In the genomic region with DNA sequence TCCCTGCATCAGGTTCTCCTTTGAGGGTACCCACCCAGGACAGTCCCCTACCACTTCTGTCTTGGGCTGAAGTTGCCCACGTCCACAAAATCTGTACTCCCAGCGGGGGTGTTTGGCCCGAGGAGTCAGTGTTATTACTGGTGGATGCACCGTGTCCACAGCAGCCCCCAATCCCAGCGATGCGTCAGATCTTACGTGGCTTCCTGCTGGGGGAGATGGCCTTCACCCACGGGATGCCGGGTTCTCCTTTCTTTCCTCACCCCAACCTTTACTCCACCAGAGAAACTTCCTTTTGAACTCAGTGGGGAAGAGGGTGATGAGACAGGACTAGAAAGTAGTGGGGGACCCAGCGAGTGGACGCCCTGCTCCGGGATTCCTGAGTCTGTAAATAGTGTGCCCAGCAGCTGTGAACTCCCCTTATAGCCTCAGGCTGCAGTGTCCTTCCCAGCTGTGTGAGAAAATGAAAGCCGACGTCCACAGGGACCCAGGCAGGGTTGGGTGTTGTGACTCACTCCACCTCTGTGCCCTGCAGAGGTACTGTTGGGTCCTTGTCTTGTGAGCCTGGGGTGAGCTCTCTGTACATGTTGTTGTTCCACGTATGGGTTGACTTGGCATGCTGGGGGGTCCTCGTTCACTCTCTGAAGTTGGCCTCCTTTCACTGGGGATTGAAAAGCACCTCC, we compare ENCODE assay signal across 21 cellular contexts. TPM values are rescaled to one million over a fixed set of nuclear protein-coding genes. Genes with fewer than 3 reads are reported as not detected.
DNase-seq lines count a peak whose midpoint lies in the region; ATAC-seq, FAIRE-seq and TF ChIP-seq lines count a peak whose summit lies in the region.
"Had no signal": no experiment of that assay in that cellular context is flagged by ENCODE, and none has a peak within 500 bp of the region (broad histone marks: within the 10 kb centered on the region; RNA-seq: fewer than 3 reads in every experiment).

No MANE protein-coding gene starts in this region.

- CTCF ChIA-PET in HEK293T (lab: Yijun Ruan, JAX): interaction anchor here (0.9 to 3.0 kb wide), 5 partner anchors 10 to 228 kb away, joined by 3 to 10 read pairs (median 4); no protein-coding TSS in a partner anchor

- POLR2A ChIA-PET in HEK293T (lab: Yijun Ruan, JAX): no interaction called here

- no peak for TF ChIP-seq CTCF in type B pancreatic cell (conservative IDR thresholded peaks at IDR 0.05)

- H3K9me3 Mint-ChIP-seq in type B pancreatic cell: no peaks in the 10 kb centered on the region
- H3K9me3 Mint-ChIP-seq: CD4-positive, CD25-positive, alpha-beta regulatory T cell had no signal

- peak; percentile 5 for DNase-seq in HEK293T (ENCODE audit: extremely low spot score)
- DNase-seq in brain pericyte (ENCODE audit: low read depth, low spot score): peak; percentile 97
- peak; percentile 89 for DNase-seq in smooth muscle cell of the brain vasculature (ENCODE audit: low read depth, low spot score)
- DNase-seq in GM19239 (ENCODE audit: insufficient read length, low spot score): no peak
- DNase-seq in activated effector memory CD4-positive, alpha-beta T cell treated with anti-CD3 and anti-CD28 coated beads, Interleukin-2, amount 50 U/mL, for 16 hours: no peak
- no peak for DNase-seq in type B pancreatic cell (ENCODE audit: extremely low spot score, unreplicated experiment)
- DNase-seq: COR-L47, DMS79, MM.1S, NCI-H1092, NCI-H1436, NCI-H187 treated with DMSO at 0.1 percent for 48 hours, NCI-H2107, NCI-H446 treated with DMSO at 0.1 percent for 48 hours, NCI-H526 treated with DMSO at 0.1 percent for 48 hours, SHP77 had no signal

- H3K27ac Mint-ChIP-seq in type B pancreatic cell: no peak overlapping the region

- H3K4me1 Mint-ChIP-seq in type B pancreatic cell (ENCODE audit: unreplicated experiment): peaks cover 8% of the 10 kb centered on the region

- no peaks in the 10 kb centered on the region for H3K27me3 Mint-ChIP-seq in type B pancreatic cell

- H3K27ac ChIP-seq in layer of hippocampus (ENCODE audit: low read depth, low read length): peak overlapping the region; percentile 27
- H3K27ac ChIP-seq: HL-60 had no signal

- H3K27me3 ChIP-seq in layer of hippocampus (ENCODE audit: control insufficient read depth, insufficient read depth, low read length): no peaks in the 10 kb centered on the region

- no peak for ATAC-seq in GM21737 (IDR thresholded peaks at IDR 0.05; ENCODE audit: unreplicated experiment)

- no peak overlapping the region for H3K4me3 Mint-ChIP-seq in type B pancreatic cell
- H3K4me3 Mint-ChIP-seq: CD4-positive, CD25-positive, alpha-beta regulatory T cell had no signal

- H3K36me3 Mint-ChIP-seq in type B pancreatic cell: peaks cover 23% of the 10 kb centered on the region

- no peak for FAIRE-seq in GM19239 (lab: Jason Lieb, UNC)
- FAIRE-seq: A204.1 had no signal

TF ChIP-seq in HEK293T, 16 proteins besides CTCF, POLR2A, EP300 and RAD21:
- TF ChIP-seq BHLHE40 (IDR thresholded peaks at IDR 0.05; ENCODE audit: borderline replicate concordance) (no peak), HDGF (IDR thresholded peaks at IDR 0.05; ENCODE audit: borderline replicate concordance) (no peak)
- TF ChIP-seq, protein P1, sequence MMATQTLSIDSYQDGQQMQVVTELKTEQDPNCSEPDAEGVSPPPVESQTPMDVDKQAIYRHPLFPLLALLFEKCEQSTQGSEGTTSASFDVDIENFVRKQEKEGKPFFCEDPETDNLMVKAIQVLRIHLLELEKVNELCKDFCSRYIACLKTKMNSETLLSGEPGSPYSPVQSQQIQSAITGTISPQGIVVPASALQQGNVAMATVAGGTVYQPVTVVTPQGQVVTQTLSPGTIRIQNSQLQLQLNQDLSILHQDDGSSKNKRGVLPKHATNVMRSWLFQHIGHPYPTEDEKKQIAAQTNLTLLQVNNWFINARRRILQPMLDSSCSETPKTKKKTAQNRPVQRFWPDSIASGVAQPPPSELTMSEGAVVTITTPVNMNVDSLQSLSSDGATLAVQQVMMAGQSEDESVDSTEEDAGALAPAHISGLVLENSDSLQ (IDR thresholded peaks at IDR 0.05): no peak
TF ChIP-seq in HEK293T: peak in this region for 0.

RNA-seq across cellular contexts. Expression of a gene that starts 31.5 kb away (rescaled TPM):
- total RNA-seq in type B pancreatic cell (ENCODE audit: low replicate concordance): 83.2 and 138 TPM in 2 replicates

RNA-seq across cellular contexts. Expression of a gene that starts 48.4 kb away (rescaled TPM):
- 88.2 and 94.3 TPM in 2 replicates for total RNA-seq in type B pancreatic cell (ENCODE audit: low replicate concordance)

RNA-seq across cellular contexts. Expression of a gene that starts 48.4 kb away (rescaled TPM):
- total RNA-seq in type B pancreatic cell (ENCODE audit: low replicate concordance): 9.9 and 13.0 TPM in 2 replicates

Comparison
In these comparisons a context has a peak if more than half of its experiments do, and no peak if none do; other contexts are left out.
1. DNase-seq: peak in HEK293T (single experiment), brain pericyte (single experiment) and smooth muscle cell of the brain vasculature (single experiment); none in GM19239 (single experiment), activated effector memory CD4-positive, alpha-beta T cell treated with anti-CD3 and anti-CD28 coated beads, Interleukin-2, amount 50 U/mL, for 16 hours (single experiment) and type B pancreatic cell (single experiment).